In genomic region chr19:47779524-47780214, GRCh38 we compare ENCODE assay signal across 1 cellular context.
TF ChIP-seq lines count a peak whose summit lies in the region.

No MANE protein-coding gene starts in this region.

TF ChIP-seq in HepG2, 621 proteins besides CTCF, POLR2A, EP300 and RAD21:
- TF ChIP-seq, protein P1, sequence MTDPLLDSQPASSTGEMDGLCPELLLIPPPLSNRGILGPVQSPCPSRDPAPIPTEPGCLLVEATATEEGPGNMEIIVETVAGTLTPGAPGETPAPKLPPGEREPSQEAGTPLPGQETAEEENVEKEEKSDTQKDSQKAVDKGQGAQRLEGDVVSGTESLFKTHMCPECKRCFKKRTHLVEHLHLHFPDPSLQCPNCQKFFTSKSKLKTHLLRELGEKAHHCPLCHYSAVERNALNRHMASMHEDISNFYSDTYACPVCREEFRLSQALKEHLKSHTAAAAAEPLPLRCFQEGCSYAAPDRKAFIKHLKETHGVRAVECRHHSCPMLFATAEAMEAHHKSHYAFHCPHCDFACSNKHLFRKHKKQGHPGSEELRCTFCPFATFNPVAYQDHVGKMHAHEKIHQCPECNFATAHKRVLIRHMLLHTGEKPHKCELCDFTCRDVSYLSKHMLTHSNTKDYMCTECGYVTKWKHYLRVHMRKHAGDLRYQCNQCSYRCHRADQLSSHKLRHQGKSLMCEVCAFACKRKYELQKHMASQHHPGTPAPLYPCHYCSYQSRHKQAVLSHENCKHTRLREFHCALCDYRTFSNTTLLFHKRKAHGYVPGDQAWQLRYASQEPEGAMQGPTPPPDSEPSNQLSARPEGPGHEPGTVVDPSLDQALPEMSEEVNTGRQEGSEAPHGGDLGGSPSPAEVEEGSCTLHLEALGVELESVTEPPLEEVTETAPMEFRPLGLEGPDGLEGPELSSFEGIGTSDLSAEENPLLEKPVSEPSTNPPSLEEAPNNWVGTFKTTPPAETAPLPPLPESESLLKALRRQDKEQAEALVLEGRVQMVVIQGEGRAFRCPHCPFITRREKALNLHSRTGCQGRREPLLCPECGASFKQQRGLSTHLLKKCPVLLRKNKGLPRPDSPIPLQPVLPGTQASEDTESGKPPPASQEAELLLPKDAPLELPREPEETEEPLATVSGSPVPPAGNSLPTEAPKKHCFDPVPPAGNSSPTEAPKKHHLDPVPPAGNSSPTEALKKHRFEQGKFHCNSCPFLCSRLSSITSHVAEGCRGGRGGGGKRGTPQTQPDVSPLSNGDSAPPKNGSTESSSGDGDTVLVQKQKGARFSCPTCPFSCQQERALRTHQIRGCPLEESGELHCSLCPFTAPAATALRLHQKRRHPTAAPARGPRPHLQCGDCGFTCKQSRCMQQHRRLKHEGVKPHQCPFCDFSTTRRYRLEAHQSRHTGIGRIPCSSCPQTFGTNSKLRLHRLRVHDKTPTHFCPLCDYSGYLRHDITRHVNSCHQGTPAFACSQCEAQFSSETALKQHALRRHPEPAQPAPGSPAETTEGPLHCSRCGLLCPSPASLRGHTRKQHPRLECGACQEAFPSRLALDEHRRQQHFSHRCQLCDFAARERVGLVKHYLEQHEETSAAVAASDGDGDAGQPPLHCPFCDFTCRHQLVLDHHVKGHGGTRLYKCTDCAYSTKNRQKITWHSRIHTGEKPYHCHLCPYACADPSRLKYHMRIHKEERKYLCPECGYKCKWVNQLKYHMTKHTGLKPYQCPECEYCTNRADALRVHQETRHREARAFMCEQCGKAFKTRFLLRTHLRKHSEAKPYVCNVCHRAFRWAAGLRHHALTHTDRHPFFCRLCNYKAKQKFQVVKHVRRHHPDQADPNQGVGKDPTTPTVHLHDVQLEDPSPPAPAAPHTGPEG (CRISPR knock-in tag; IDR thresholded peaks at IDR 0.05) = no peak
- TF ChIP-seq ZHX1 (CRISPR knock-in tag; IDR thresholded peaks at IDR 0.05; ENCODE audit: low read depth) = no peak
- TF ChIP-seq ZNF770 (CRISPR knock-in tag; IDR thresholded peaks at IDR 0.05) = peak; percentile 37; the same call in 1 of the 2 replicates
- no peak for TF ChIP-seq ARID4A (CRISPR knock-in tag; IDR thresholded peaks at IDR 0.05; ENCODE audit: borderline replicate concordance)
- TF ChIP-seq, protein P2, sequence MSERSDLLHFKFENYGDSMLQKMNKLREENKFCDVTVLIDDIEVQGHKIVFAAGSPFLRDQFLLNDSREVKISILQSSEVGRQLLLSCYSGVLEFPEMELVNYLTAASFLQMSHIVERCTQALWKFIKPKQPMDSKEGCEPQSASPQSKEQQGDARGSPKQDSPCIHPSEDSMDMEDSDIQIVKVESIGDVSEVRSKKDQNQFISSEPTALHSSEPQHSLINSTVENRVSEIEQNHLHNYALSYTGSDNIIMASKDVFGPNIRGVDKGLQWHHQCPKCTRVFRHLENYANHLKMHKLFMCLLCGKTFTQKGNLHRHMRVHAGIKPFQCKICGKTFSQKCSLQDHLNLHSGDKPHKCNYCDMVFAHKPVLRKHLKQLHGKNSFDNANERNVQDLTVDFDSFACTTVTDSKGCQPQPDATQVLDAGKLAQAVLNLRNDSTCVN (CRISPR knock-in tag; IDR thresholded peaks at IDR 0.05; ENCODE audit: borderline replicate concordance) = no peak
- TF ChIP-seq U2AF2 (IDR thresholded peaks at IDR 0.05; ENCODE audit: low read depth, low read length) = no peak
- no peak for TF ChIP-seq ZNF441 (CRISPR knock-in tag; IDR thresholded peaks at IDR 0.05; ENCODE audit: borderline replicate concordance)
- TF ChIP-seq HDAC1 (CRISPR knock-in tag; IDR thresholded peaks at IDR 0.05) = 0 out of 2 replicates have a peak, but pooled peaks have one; percentile 25
- peak; percentile 78 for TF ChIP-seq ZBTB38 (CRISPR knock-in tag; IDR thresholded peaks at IDR 0.05)
- no peak for TF ChIP-seq ZNF430 (CRISPR knock-in tag; IDR thresholded peaks at IDR 0.05)
- peak; percentile 41; the same call in 1 of the 2 replicates for TF ChIP-seq MYC (CRISPR knock-in tag; IDR thresholded peaks at IDR 0.05; ENCODE audit: borderline replicate concordance)
- TF ChIP-seq PHF8 (CRISPR knock-in tag; IDR thresholded peaks at IDR 0.05) = no peak
- no peak for TF ChIP-seq FOSL2 (CRISPR knock-in tag; IDR thresholded peaks at IDR 0.05)
- TF ChIP-seq ZNF460 (CRISPR knock-in tag; IDR thresholded peaks at IDR 0.05; ENCODE audit: borderline replicate concordance) = peak; percentile 42; the same call in 1 of the 2 replicates
- no peak for TF ChIP-seq ZNF572 (CRISPR knock-in tag; IDR thresholded peaks at IDR 0.05)
